21 cellular contexts compared by ENCODE assay signal in genomic region chr19:49949735-49950589, GRCh38. TPM values are rescaled to one million over a fixed set of nuclear protein-coding genes. Genes with fewer than 3 reads are reported as not detected.
DNase-seq lines count a peak whose midpoint lies in the region; TF ChIP-seq lines count a peak whose summit lies in the region.
"Had no signal": no experiment of that assay in that cellular context is flagged by ENCODE, and none has a peak within 500 bp of the region (broad histone marks: within the 10 kb centered on the region; RNA-seq: fewer than 3 reads in every experiment).

No MANE protein-coding gene starts in this region.

- TF ChIP-seq CTCF in OCI-LY3 (IDR thresholded peaks at IDR 0.05; ENCODE audit: low read depth, low read length) (no peak), tibial artery (IDR thresholded peaks at IDR 0.05) (no peak)

- peaks cover 3% of the 10 kb centered on the region; the same call in 1 of the 2 replicates for H4K20me1 ChIP-seq in OCI-LY3 (ENCODE audit: insufficient read depth, low read length)

- intact Hi-C loops in tibial artery (cut with DNase I; ENCODE audit: low total_unique reads): no loop called here

- no peaks in the 10 kb centered on the region for H3K36me3 ChIP-seq in OCI-LY3 (replicated peaks; ENCODE audit: low read depth, low read length)
- H3K36me3 ChIP-seq in tibial artery: no peaks in the 10 kb centered on the region

- DNase-seq in EH (ENCODE audit: low read depth): peak; percentile 26
- peak; percentile 22 for DNase-seq in myocyte (ENCODE audit: low read depth)
- DNase-seq in tibial artery: no peak
- no peak for DNase-seq in T-helper 2 cell
- no peak for DNase-seq in cortex of kidney (lab: John Stamatoyannopoulos, UW)
- DNase-seq: activated CD4-positive, alpha-beta T cell treated with anti-CD3 and anti-CD28 coated beads for 48 hours; activated CD8-positive, alpha-beta memory T cell treated with anti-CD3 and anti-CD28 coated beads, Interleukin-2, amount 50 U/mL, for 4 hours; CD4-positive, CD25-positive, alpha-beta regulatory T cell; foreskin keratinocyte; kidney glomerular epithelial cell; NCI-H1436 treated with DMSO at 0.1 percent for 48 hours; NCI-H748 treated with DMSO at 0.1 percent for 48 hours; retina; Right ventricle myocardium superior; stimulated activated CD4-positive, alpha-beta T cell treated with anti-CD3 and anti-CD28 coated beads, Interleukin-15, amount 100 ng/mL, for 24 hours had no signal

- H3K4me3 ChIP-seq in OCI-LY3 (ENCODE audit: low read length): no peak overlapping the region
- no peak overlapping the region for H3K4me3 ChIP-seq in tibial artery
- H3K4me3 ChIP-seq: adrenal gland had no signal

- no peaks in the 10 kb centered on the region for H3K9me3 ChIP-seq in OCI-LY3 (ENCODE audit: insufficient read depth, low read length)
- H3K9me3 ChIP-seq in tibial artery: no peaks in the 10 kb centered on the region
- H3K9me3 ChIP-seq: adrenal gland had no signal

- no peak overlapping the region for H3K27ac ChIP-seq in OCI-LY3 (ENCODE audit: low read length)
- H3K27ac ChIP-seq in tibial artery: no peak overlapping the region
- H3K27ac ChIP-seq: foreskin keratinocyte had no signal

- 0 out of 2 replicates have a peak overlapping the region, but pooled peaks have one; percentile 6 for H3K4me2 ChIP-seq in OCI-LY3 (ENCODE audit: low read length)

- H3K27me3 ChIP-seq in OCI-LY3 (ENCODE audit: low read depth, low read length) (peaks cover 70% of the 10 kb centered on the region), tibial artery (peaks cover 0 to 29% of the 10 kb centered on the region in 2 donors)
- H3K27me3 ChIP-seq: adrenal gland had no signal

- no peak overlapping the region for H3K9ac ChIP-seq in OCI-LY3 (ENCODE audit: low read length)

- H3K4me1 ChIP-seq in OCI-LY3 (ENCODE audit: low read length) (peaks cover 47% of the 10 kb centered on the region), tibial artery (peaks cover 0 to 30% (median 14%) of the 10 kb centered on the region in 4 donors)
- H3K4me1 ChIP-seq: foreskin keratinocyte had no signal

- no peak overlapping the region for H2AFZ ChIP-seq in OCI-LY3 (ENCODE audit: low read depth, low read length)

- H3K79me2 ChIP-seq in OCI-LY3 (ENCODE audit: low read length): no peaks in the 10 kb centered on the region

RNA-seq across cellular contexts. Expression of gene SIGLEC11, which starts 11.0 kb away (rescaled TPM):
- not detected in 2 replicates for total RNA-seq in myocyte
- polyA plus RNA-seq in myocyte (2012): not detected
- total RNA-seq: CD4-positive, CD25-positive, alpha-beta regulatory T cell; dermis microvascular lymphatic vessel endothelial cell; foreskin keratinocyte; OCI-LY7 had no signal
- polyA plus RNA-seq: AG04450; CD4-positive, CD25-positive, alpha-beta regulatory T cell; foreskin keratinocyte had no signal

RNA-seq across cellular contexts. Expression of gene NUP62, which starts 20.7 kb away (rescaled TPM):
- total RNA-seq in myocyte: 52.2 and 54.1 TPM in 2 replicates
- polyA plus RNA-seq in myocyte (2012): 40.0 TPM

RNA-seq across cellular contexts. Expression of gene ATF5, which starts 21.0 kb away (rescaled TPM):
- 31.9 and 32.8 TPM in 2 replicates for total RNA-seq in myocyte
- 66.8 TPM for polyA plus RNA-seq in myocyte (2012)

RNA-seq across cellular contexts. Expression of gene IL4I1, which starts 53.3 kb away (rescaled TPM):
- total RNA-seq in myocyte: 0.35 and 0.83 TPM in 2 replicates
- polyA plus RNA-seq in myocyte (2012): 0.32 TPM
- total RNA-seq: Right ventricle myocardium superior, temporal lobe had no signal

Comparison
In these comparisons a context has a peak if more than half of its experiments do, and no peak if none do; other contexts are left out.
1. DNase-seq: peak in EH (single experiment) and myocyte (single experiment); none in tibial artery (0 of 2), T-helper 2 cell (0 of 5) and cortex of kidney (single experiment).